Comparison of ENCODE assay signal across 1 cellular context in the genomic region with DNA sequence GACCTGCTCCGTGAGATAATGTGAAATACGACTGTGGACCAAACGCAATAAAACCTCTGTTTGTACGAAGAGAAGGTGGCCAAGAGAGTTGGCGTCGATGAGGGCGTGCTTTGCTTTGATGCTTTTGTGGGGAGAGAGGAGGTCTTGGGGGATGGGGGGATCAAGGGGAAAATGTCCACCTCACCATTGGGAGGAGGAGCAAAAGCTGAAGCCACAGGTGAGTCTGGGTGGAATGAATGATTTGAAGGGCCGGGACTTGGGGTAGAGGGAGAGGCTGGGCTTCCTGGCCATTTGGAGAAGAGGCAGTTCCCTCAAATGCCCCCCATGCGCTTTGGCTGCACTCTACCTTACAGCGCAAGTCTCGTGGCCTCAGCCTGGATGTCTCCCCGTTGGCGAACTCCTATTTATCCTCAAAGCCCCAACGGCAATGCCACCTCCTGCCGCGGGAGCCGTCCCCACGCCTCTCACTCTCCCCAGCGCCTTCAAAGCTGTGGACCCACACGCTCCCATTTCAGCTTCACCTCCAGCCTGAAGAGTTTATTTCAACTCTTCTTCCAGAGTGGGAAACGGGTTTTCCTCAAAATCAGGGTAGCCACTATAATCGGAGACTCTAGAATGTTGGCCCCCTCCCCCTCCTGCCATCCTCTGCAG.
TF ChIP-seq lines count a peak whose summit lies in the region.

No MANE protein-coding gene starts in this region.

TF ChIP-seq in WTC11, 78 proteins besides CTCF, POLR2A, EP300 and RAD21 (continued from another document):
- TF ChIP-seq, protein P1, sequence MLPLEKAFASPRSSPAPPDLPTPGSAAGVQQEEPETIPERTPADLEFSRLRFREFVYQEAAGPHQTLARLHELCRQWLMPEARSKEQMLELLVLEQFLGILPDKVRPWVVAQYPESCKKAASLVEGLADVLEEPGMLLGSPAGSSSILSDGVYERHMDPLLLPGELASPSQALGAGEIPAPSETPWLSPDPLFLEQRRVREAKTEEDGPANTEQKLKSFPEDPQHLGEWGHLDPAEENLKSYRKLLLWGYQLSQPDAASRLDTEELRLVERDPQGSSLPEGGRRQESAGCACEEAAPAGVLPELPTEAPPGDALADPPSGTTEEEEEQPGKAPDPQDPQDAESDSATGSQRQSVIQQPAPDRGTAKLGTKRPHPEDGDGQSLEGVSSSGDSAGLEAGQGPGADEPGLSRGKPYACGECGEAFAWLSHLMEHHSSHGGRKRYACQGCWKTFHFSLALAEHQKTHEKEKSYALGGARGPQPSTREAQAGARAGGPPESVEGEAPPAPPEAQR (CRISPR knock-in tag; IDR thresholded peaks at IDR 0.05), result no peak
- TF ChIP-seq JAZF1 (CRISPR knock-in tag; IDR thresholded peaks at IDR 0.05) (no peak), RELA (CRISPR knock-in tag; IDR thresholded peaks at IDR 0.05; ENCODE audit: borderline replicate concordance) (no peak), ZBTB21 (CRISPR knock-in tag; IDR thresholded peaks at IDR 0.05; ENCODE audit: borderline replicate concordance) (no peak), ZNF138 (CRISPR knock-in tag; conservative IDR thresholded peaks at IDR 0.05) (no peak), RORB (CRISPR knock-in tag; IDR thresholded peaks at IDR 0.05) (no peak), IRF2 (CRISPR knock-in tag; IDR thresholded peaks at IDR 0.05; ENCODE audit: borderline replicate concordance, low read depth) (no peak)
- TF ChIP-seq, protein P2, sequence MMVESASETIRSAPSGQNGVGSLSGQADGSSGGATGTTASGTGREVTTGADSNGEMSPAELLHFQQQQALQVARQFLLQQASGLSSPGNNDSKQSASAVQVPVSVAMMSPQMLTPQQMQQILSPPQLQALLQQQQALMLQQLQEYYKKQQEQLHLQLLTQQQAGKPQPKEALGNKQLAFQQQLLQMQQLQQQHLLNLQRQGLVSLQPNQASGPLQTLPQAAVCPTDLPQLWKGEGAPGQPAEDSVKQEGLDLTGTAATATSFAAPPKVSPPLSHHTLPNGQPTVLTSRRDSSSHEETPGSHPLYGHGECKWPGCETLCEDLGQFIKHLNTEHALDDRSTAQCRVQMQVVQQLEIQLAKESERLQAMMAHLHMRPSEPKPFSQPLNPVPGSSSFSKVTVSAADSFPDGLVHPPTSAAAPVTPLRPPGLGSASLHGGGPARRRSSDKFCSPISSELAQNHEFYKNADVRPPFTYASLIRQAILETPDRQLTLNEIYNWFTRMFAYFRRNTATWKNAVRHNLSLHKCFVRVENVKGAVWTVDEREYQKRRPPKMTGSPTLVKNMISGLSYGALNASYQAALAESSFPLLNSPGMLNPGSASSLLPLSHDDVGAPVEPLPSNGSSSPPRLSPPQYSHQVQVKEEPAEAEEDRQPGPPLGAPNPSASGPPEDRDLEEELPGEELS (CRISPR knock-in tag; IDR thresholded peaks at IDR 0.05), result no peak
- TF ChIP-seq, protein P3, sequence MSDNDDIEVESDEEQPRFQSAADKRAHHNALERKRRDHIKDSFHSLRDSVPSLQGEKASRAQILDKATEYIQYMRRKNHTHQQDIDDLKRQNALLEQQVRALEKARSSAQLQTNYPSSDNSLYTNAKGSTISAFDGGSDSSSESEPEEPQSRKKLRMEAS (CRISPR knock-in tag; IDR thresholded peaks at IDR 0.05), result no peak
- TF ChIP-seq, protein P4, sequence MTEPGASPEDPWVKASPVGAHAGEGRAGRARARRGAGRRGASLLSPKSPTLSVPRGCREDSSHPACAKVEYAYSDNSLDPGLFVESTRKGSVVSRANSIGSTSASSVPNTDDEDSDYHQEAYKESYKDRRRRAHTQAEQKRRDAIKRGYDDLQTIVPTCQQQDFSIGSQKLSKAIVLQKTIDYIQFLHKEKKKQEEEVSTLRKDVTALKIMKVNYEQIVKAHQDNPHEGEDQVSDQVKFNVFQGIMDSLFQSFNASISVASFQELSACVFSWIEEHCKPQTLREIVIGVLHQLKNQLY (CRISPR knock-in tag; IDR thresholded peaks at IDR 0.05), result no peak
- TF ChIP-seq, protein P5, sequence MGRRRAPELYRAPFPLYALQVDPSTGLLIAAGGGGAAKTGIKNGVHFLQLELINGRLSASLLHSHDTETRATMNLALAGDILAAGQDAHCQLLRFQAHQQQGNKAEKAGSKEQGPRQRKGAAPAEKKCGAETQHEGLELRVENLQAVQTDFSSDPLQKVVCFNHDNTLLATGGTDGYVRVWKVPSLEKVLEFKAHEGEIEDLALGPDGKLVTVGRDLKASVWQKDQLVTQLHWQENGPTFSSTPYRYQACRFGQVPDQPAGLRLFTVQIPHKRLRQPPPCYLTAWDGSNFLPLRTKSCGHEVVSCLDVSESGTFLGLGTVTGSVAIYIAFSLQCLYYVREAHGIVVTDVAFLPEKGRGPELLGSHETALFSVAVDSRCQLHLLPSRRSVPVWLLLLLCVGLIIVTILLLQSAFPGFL (CRISPR knock-in tag; IDR thresholded peaks at IDR 0.05; ENCODE audit: borderline replicate concordance), result no peak
